ENCODE assay signal across 32 cellular contexts in genomic region chr12:90017316-90017715, GRCh38.
"Had no signal": no experiment of that assay in that cellular context is flagged by ENCODE, and none has a peak within 500 bp of the region (broad histone marks: within the 10 kb centered on the region; RNA-seq: fewer than 3 reads in every experiment).

No MANE protein-coding gene starts in this region.

- H3K4me1 ChIP-seq: adrenal gland, ascending aorta, breast epithelium, colonic mucosa, gastrocnemius medialis had no signal

- H3K27ac ChIP-seq: adrenal gland, ascending aorta, breast epithelium, cardiac muscle cell, colonic mucosa, foreskin keratinocyte, gastrocnemius medialis, heart left ventricle, WERI-Rb-1 had no signal

- H3K27me3 ChIP-seq: adrenal gland, ascending aorta, breast epithelium, colonic mucosa, dorsolateral prefrontal cortex, foreskin keratinocyte, gastrocnemius medialis, heart left ventricle had no signal

- H3K9me3 ChIP-seq: adrenal gland, ascending aorta, breast epithelium, colonic mucosa, gastrocnemius medialis, heart left ventricle had no signal

- ATAC-seq: activated CD4-positive, CD25-positive, alpha-beta regulatory T cell treated with anti-CD3 and anti-CD28 coated beads, Interleukin-2, amount 50 U/mL, for 24 hours; activated CD8-positive, alpha-beta T cell treated with anti-CD3 and anti-CD28 coated beads for 36 hours; activated T-cell treated with anti-CD3 and anti-CD28 coated beads, Interleukin-2, amount 50 U/mL, for 4 hours; activated T-helper 17 cell treated with anti-CD3 and anti-CD28 coated beads, Interleukin-2, amount 50 U/mL, for 72 hours; esophagus mucosa; foreskin keratinocyte; gastrocnemius medialis; heart left ventricle; T-helper 17 cell had no signal

- H3K36me3 ChIP-seq: adrenal gland, ascending aorta, breast epithelium, cardiac muscle cell, colonic mucosa, gastrocnemius medialis, heart left ventricle, WERI-Rb-1 had no signal

- DNase-seq: activated B cell treated with CpG ODN at 0.5 μM for 24 hours; activated CD4-positive, alpha-beta T cell treated with anti-CD3 and anti-CD28 coated beads for 48 hours; activated CD4-positive, alpha-beta T cell treated with anti-CD3 and anti-CD28 coated beads, Interleukin-2, amount 50 U/mL, for 1 hour; activated CD4-positive, alpha-beta T cell treated with anti-CD3 and anti-CD28 coated beads, Interleukin-2, amount 50 U/mL, for 48 hours; activated CD8-positive, alpha-beta memory T cell treated with anti-CD3 and anti-CD28 coated beads for 24 hours; activated CD8-positive, alpha-beta T cell treated with anti-CD3 and anti-CD28 coated beads for 36 hours; activated effector memory CD4-positive, alpha-beta T cell treated with Interleukin-2 at 50 U/mL for 16 hours; activated gamma-delta T cell treated with Interleukin-2 at 50 U/mL for 16 hours; activated naive CD4-positive, alpha-beta T cell treated with anti-CD3 and anti-CD28 coated beads, Interleukin-2, amount 50 U/mL, for 16 hours; activated naive CD4-positive, alpha-beta T cell treated with Interleukin-2 at 50 U/mL for 16 hours; activated T-cell treated with anti-CD3 and anti-CD28 coated beads, Interleukin-2, amount 50 U/mL, for 4 hours; adrenal gland; central memory CD4-positive, alpha-beta T cell; cerebellar nuclear complex; colonic mucosa; dorsolateral prefrontal cortex; effector memory CD4-positive, alpha-beta T cell; endodermal cell; foreskin keratinocyte; gastrocnemius medialis; glutamatergic neuron; heart left ventricle; T-helper 1 cell; T-helper 17 cell; T1000; WERI-Rb-1 had no signal

- H3K4me3 ChIP-seq: adrenal gland, ascending aorta, breast epithelium, cardiac muscle cell, colonic mucosa, dorsolateral prefrontal cortex, gastrocnemius medialis, heart left ventricle had no signal
